In the genomic region with DNA sequence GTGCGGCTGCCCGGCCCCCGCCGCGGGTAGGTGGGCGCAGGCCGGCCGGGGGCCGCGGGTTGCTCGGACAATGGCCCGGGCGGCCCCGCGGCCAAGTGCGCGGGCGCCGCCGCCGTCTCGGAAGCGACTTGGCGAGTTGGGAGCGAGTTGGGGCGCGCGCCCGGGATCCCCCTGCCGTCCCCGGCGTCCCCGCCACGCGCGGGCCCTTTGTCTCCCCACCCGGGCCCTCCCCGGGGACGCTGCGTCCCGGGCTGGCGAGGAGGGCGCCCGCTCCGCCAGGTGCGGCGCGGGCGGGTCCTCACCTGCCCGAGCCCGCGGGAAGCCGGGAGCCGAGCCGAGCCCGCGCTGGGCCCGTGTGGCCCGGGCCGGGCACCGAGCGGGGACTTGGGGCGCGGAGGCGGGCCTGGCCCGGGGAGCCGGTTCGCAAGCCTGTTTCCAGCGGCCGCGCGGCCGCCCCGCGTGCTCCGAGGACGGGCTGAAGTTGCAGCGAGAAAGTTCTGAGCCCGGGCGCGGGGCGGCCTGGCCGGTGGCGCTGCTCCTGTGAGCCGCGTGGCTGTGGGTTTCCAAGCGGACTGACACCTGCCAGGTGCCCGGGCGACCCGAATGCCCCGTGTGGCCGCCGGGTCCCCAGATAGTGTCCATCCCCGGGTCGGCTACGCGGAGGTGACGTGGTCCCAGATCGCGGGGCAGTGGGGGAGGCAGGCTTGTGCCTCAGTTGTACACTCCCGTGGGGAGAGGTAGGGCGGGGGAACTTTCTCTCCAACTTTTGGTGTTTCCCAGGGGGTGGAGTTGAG, we compare ENCODE assay signal across 1 cellular context.
TF ChIP-seq lines count a peak whose summit lies in the region.

No MANE protein-coding gene starts in this region.

TF ChIP-seq in K562, 482 proteins besides CTCF, POLR2A, EP300 and RAD21 (continued from another document and continues in another):
- TF ChIP-seq TAF7 (tag; IDR thresholded peaks at IDR 0.05) (no peak), ZNF197 (CRISPR knock-in tag; IDR thresholded peaks at IDR 0.05; ENCODE audit: low read depth) (no peak), DACH1 (IDR thresholded peaks at IDR 0.05; ENCODE audit: partially characterized antibody) (no peak), ZNF589 (CRISPR knock-in tag; IDR thresholded peaks at IDR 0.05; ENCODE audit: low read depth) (no peak), ZNF75A (CRISPR knock-in tag; IDR thresholded peaks at IDR 0.05) (no peak), ILK (tag; IDR thresholded peaks at IDR 0.05; ENCODE audit: borderline replicate concordance, low read depth) (no peak), MBD2 (IDR thresholded peaks at IDR 0.05; ENCODE audit: borderline replicate concordance, low read depth) (no peak), TAL1 (IDR thresholded peaks at IDR 0.05) (no peak), CBX1 (IDR thresholded peaks at IDR 0.05; ENCODE audit: low read depth) (no peak), NELFE (IDR thresholded peaks at IDR 0.05; ENCODE audit: insufficient read depth, insufficient read length) (no peak), TBL1XR1 (IDR thresholded peaks at IDR 0.05; ENCODE audit: low read length in 2 of 2) (no peak), RBFOX2 (IDR thresholded peaks at IDR 0.05; ENCODE audit: low read depth, low read length) (peak; percentile 71; the same call in 1 of the 2 replicates), PYGO2 (tag; IDR thresholded peaks at IDR 0.05) (no peak), FOXK1 (CRISPR knock-in tag; IDR thresholded peaks at IDR 0.05; ENCODE audit: borderline replicate concordance) (0 out of 2 replicates have a peak, but pooled peaks have one; percentile 2), MED1 (CRISPR knock-in tag; IDR thresholded peaks at IDR 0.05; ENCODE audit: borderline replicate concordance) (no peak), RBM17 (IDR thresholded peaks at IDR 0.05; ENCODE audit: borderline replicate concordance, low read depth, low read length) (no peak), POLR2G (IDR thresholded peaks at IDR 0.05; ENCODE audit: low read depth, low read length) (peak; percentile 65), ZNF785 (CRISPR knock-in tag; IDR thresholded peaks at IDR 0.05) (no peak), HNRNPLL (IDR thresholded peaks at IDR 0.05; ENCODE audit: low read depth, low read length, poor library complexity, severe bottlenecking) (no peak), GTF2A2 (tag; IDR thresholded peaks at IDR 0.05) (no peak), PCBP2 (IDR thresholded peaks at IDR 0.05; ENCODE audit: low read depth, low read length, poor library complexity, severe bottlenecking) (no peak), MAZ (CRISPR knock-in tag; conservative IDR thresholded peaks at IDR 0.05 in 1 of 2, IDR thresholded peaks at IDR 0.05 in 1 of 2) (peak in 1 of 2 experiments; percentile 39; a peak in 1 of 4 replicates), ATF1 (CRISPR knock-in tag; IDR thresholded peaks at IDR 0.05) (no peak), ATF1 (tag; IDR thresholded peaks at IDR 0.05) (peak; percentile 30; the same call in 1 of the 2 replicates), EP400 (IDR thresholded peaks at IDR 0.05) (peak; percentile 13; the same call in 1 of the 2 replicates)
- TF ChIP-seq, protein P1, sequence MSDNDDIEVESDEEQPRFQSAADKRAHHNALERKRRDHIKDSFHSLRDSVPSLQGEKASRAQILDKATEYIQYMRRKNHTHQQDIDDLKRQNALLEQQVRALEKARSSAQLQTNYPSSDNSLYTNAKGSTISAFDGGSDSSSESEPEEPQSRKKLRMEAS (CRISPR knock-in tag; IDR thresholded peaks at IDR 0.05), result peak; percentile 52; the same call in 1 of the 2 replicates
- TF ChIP-seq, protein P2, sequence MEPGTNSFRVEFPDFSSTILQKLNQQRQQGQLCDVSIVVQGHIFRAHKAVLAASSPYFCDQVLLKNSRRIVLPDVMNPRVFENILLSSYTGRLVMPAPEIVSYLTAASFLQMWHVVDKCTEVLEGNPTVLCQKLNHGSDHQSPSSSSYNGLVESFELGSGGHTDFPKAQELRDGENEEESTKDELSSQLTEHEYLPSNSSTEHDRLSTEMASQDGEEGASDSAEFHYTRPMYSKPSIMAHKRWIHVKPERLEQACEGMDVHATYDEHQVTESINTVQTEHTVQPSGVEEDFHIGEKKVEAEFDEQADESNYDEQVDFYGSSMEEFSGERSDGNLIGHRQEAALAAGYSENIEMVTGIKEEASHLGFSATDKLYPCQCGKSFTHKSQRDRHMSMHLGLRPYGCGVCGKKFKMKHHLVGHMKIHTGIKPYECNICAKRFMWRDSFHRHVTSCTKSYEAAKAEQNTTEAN (CRISPR knock-in tag; IDR thresholded peaks at IDR 0.05), result no peak
- TF ChIP-seq, protein P3, sequence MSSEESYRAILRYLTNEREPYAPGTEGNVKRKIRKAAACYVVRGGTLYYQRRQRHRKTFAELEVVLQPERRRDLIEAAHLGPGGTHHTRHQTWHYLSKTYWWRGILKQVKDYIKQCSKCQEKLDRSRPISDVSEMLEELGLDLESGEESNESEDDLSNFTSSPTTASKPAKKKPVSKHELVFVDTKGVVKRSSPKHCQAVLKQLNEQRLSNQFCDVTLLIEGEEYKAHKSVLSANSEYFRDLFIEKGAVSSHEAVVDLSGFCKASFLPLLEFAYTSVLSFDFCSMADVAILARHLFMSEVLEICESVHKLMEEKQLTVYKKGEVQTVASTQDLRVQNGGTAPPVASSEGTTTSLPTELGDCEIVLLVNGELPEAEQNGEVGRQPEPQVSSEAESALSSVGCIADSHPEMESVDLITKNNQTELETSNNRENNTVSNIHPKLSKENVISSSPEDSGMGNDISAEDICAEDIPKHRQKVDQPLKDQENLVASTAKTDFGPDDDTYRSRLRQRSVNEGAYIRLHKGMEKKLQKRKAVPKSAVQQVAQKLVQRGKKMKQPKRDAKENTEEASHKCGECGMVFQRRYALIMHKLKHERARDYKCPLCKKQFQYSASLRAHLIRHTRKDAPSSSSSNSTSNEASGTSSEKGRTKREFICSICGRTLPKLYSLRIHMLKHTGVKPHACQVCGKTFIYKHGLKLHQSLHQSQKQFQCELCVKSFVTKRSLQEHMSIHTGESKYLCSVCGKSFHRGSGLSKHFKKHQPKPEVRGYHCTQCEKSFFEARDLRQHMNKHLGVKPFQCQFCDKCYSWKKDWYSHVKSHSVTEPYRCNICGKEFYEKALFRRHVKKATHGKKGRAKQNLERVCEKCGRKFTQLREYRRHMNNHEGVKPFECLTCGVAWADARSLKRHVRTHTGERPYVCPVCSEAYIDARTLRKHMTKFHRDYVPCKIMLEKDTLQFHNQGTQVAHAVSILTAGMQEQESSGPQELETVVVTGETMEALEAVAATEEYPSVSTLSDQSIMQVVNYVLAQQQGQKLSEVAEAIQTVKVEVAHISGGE (CRISPR knock-in tag; IDR thresholded peaks at IDR 0.05), result peak in 1 of 3 experiments; percentile 57; a peak in 1 of 6 replicates
- TF ChIP-seq, protein P4, sequence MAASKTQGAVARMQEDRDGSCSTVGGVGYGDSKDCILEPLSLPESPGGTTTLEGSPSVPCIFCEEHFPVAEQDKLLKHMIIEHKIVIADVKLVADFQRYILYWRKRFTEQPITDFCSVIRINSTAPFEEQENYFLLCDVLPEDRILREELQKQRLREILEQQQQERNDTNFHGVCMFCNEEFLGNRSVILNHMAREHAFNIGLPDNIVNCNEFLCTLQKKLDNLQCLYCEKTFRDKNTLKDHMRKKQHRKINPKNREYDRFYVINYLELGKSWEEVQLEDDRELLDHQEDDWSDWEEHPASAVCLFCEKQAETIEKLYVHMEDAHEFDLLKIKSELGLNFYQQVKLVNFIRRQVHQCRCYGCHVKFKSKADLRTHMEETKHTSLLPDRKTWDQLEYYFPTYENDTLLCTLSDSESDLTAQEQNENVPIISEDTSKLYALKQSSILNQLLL (CRISPR knock-in tag; IDR thresholded peaks at IDR 0.05; ENCODE audit: borderline replicate concordance), result no peak
- TF ChIP-seq, protein P5, sequence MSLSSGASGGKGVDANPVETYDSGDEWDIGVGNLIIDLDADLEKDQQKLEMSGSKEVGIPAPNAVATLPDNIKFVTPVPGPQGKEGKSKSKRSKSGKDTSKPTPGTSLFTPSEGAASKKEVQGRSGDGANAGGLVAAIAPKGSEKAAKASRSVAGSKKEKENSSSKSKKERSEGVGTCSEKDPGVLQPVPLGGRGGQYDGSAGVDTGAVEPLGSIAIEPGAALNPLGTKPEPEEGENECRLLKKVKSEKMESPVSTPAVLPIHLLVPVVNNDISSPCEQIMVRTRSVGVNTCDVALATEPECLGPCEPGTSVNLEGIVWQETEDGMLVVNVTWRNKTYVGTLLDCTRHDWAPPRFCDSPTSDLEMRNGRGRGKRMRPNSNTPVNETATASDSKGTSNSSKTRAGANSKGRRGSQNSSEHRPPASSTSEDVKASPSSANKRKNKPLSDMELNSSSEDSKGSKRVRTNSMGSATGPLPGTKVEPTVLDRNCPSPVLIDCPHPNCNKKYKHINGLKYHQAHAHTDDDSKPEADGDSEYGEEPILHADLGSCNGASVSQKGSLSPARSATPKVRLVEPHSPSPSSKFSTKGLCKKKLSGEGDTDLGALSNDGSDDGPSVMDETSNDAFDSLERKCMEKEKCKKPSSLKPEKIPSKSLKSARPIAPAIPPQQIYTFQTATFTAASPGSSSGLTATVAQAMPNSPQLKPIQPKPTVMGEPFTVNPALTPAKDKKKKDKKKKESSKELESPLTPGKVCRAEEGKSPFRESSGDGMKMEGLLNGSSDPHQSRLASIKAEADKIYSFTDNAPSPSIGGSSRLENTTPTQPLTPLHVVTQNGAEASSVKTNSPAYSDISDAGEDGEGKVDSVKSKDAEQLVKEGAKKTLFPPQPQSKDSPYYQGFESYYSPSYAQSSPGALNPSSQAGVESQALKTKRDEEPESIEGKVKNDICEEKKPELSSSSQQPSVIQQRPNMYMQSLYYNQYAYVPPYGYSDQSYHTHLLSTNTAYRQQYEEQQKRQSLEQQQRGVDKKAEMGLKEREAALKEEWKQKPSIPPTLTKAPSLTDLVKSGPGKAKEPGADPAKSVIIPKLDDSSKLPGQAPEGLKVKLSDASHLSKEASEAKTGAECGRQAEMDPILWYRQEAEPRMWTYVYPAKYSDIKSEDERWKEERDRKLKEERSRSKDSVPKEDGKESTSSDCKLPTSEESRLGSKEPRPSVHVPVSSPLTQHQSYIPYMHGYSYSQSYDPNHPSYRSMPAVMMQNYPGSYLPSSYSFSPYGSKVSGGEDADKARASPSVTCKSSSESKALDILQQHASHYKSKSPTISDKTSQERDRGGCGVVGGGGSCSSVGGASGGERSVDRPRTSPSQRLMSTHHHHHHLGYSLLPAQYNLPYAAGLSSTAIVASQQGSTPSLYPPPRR (CRISPR knock-in tag; IDR thresholded peaks at IDR 0.05; ENCODE audit: borderline replicate concordance), result no peak
- TF ChIP-seq, protein P6, sequence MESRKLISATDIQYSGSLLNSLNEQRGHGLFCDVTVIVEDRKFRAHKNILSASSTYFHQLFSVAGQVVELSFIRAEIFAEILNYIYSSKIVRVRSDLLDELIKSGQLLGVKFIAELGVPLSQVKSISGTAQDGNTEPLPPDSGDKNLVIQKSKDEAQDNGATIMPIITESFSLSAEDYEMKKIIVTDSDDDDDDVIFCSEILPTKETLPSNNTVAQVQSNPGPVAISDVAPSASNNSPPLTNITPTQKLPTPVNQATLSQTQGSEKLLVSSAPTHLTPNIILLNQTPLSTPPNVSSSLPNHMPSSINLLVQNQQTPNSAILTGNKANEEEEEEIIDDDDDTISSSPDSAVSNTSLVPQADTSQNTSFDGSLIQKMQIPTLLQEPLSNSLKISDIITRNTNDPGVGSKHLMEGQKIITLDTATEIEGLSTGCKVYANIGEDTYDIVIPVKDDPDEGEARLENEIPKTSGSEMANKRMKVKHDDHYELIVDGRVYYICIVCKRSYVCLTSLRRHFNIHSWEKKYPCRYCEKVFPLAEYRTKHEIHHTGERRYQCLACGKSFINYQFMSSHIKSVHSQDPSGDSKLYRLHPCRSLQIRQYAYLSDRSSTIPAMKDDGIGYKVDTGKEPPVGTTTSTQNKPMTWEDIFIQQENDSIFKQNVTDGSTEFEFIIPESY (CRISPR knock-in tag; IDR thresholded peaks at IDR 0.05), result peak; percentile 37; the same call in 1 of the 2 replicates
- TF ChIP-seq, protein P7, sequence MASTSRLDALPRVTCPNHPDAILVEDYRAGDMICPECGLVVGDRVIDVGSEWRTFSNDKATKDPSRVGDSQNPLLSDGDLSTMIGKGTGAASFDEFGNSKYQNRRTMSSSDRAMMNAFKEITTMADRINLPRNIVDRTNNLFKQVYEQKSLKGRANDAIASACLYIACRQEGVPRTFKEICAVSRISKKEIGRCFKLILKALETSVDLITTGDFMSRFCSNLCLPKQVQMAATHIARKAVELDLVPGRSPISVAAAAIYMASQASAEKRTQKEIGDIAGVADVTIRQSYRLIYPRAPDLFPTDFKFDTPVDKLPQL (IDR thresholded peaks at IDR 0.05; ENCODE audit: extremely low read depth, insufficient read length), result no peak
